In genomic region chr3:18740631-18741583, GRCh38 we compare ENCODE assay signal across 8 cellular contexts.
DNase-seq lines count a peak whose midpoint lies in the region; ATAC-seq and TF ChIP-seq lines count a peak whose summit lies in the region.

No MANE protein-coding gene starts in this region.

- H2AFZ ChIP-seq in DND-41 (ENCODE audit: low read depth, low read length) (peak overlapping the region; percentile 46), Loucy (ENCODE audit: low read length) (peak overlapping the region; percentile 48)

- H3K9ac ChIP-seq in DND-41 (ENCODE audit: low read depth, low read length) (peak overlapping the region; percentile 49), Loucy (ENCODE audit: low read depth, low read length, poor library complexity, severe bottlenecking) (peak overlapping the region; percentile 28)

- peak; percentile 43 for DNase-seq in DND-41
- DNase-seq in activated T-helper 9 cell treated with anti-CD3 and anti-CD28 coated beads, Interleukin-2, amount 50 U/mL, for 16 hours (ENCODE audit: low read depth), result peak; percentile 42
- peak; percentile 33 to 59 (median 45) for DNase-seq in stimulated activated CD4-positive, alpha-beta T cell treated with anti-CD3 and anti-CD28 coated beads, TNF-alpha, amount 100 ng/mL, for 24 hours (ENCODE audit: low read depth in 3 of 3)
- no peak for DNase-seq in nucleus accumbens (lab: John Stamatoyannopoulos, UW)
- DNase-seq in putamen (ENCODE audit: low spot score), result no peak
- no peak for DNase-seq in 8988T

- H3K36me3 ChIP-seq in DND-41 (ENCODE audit: insufficient read depth, low read length) (no peaks in the 10 kb centered on the region), Loucy (ENCODE audit: insufficient read depth, low read length) (no peaks in the 10 kb centered on the region)

- H3K27ac ChIP-seq in DND-41 (ENCODE audit: low read length), result peak overlapping the region; percentile 80

- H3K27me3 ChIP-seq in DND-41 (ENCODE audit: insufficient read depth, low read length, poor library complexity), result no peaks in the 10 kb centered on the region
- no peaks in the 10 kb centered on the region for H3K27me3 ChIP-seq in Loucy (ENCODE audit: insufficient read depth, low read length, poor library complexity, severe bottlenecking)

- peak overlapping the region; percentile 18 to 53; a peak in 3 of 4 replicates for H3K4me3 ChIP-seq in DND-41 (ENCODE audit: low read depth in 1 of 2, low read length in 2 of 2)
- peak overlapping the region; percentile 70 for H3K4me3 ChIP-seq in Loucy (ENCODE audit: low read length, poor library complexity, severe bottlenecking)

- H4K20me1 ChIP-seq in DND-41 (ENCODE audit: insufficient read depth, low read length), result no peaks in the 10 kb centered on the region
- no peaks in the 10 kb centered on the region for H4K20me1 ChIP-seq in Loucy (ENCODE audit: insufficient read depth, low read length, poor library complexity, severe bottlenecking)

- peak; percentile 93 for ATAC-seq in DND-41 (ENCODE audit: insufficient read depth, low read depth)
- ATAC-seq in GM21526 (IDR thresholded peaks at IDR 0.05; ENCODE audit: low FRiP score, unreplicated experiment), result peak; percentile 95

- H3K9me3 ChIP-seq in DND-41 (ENCODE audit: insufficient read depth, low read length, severe bottlenecking) (no peaks in the 10 kb centered on the region), Loucy (ENCODE audit: insufficient read depth, low read depth, low read length) (no peaks in the 10 kb centered on the region)

- H3K9me2 ChIP-seq in Loucy (replicated peaks; ENCODE audit: low read depth, low read length), result no peaks in the 10 kb centered on the region

- H3K79me2 ChIP-seq in DND-41 (ENCODE audit: insufficient read depth, low read length) (no peaks in the 10 kb centered on the region), Loucy (ENCODE audit: insufficient read depth, low read length) (no peaks in the 10 kb centered on the region)

- H3K4me2 ChIP-seq in DND-41 (ENCODE audit: insufficient read depth, low read length) (peak overlapping the region; percentile 81), Loucy (ENCODE audit: low read depth, low read length, poor library complexity, severe bottlenecking) (peak overlapping the region; percentile 86)

- TF ChIP-seq CTCF in DND-41 (IDR thresholded peaks at IDR 0.05; ENCODE audit: borderline replicate concordance, extremely low read depth, low read length, poor library complexity, severe bottlenecking), result no peak
- no peak for TF ChIP-seq CTCF in Loucy (conservative IDR thresholded peaks at IDR 0.05; ENCODE audit: low read length)

- H3F3A ChIP-seq in Loucy (ENCODE audit: low read depth), result no peaks in the 10 kb centered on the region

- H3K4me1 ChIP-seq in DND-41 (ENCODE audit: insufficient read depth, low read length) (peaks cover 32% of the 10 kb centered on the region), Loucy (ENCODE audit: insufficient read depth, low read length, poor library complexity, severe bottlenecking) (peaks cover 21% of the 10 kb centered on the region)

Comparison
In these comparisons a context has a peak if more than half of its experiments do, and no peak if none do; other contexts are left out.
1. DNase-seq: peak in DND-41 (single experiment), activated T-helper 9 cell treated with anti-CD3 and anti-CD28 coated beads, Interleukin-2, amount 50 U/mL, for 16 hours (single experiment) and stimulated activated CD4-positive, alpha-beta T cell treated with anti-CD3 and anti-CD28 coated beads, TNF-alpha, amount 100 ng/mL, for 24 hours (3 of 3); none in nucleus accumbens (0 of 56), putamen (single experiment) and 8988T (single experiment).